8 cellular contexts compared by ENCODE assay signal in genomic region chr20:10453241-10453640, GRCh38. TPM values are rescaled to one million over a fixed set of nuclear protein-coding genes. Genes with fewer than 3 reads are reported as not detected.
DNase-seq lines count a peak whose midpoint lies in the region; ATAC-seq and TF ChIP-seq lines count a peak whose summit lies in the region.

No MANE protein-coding gene starts in this region.

- H3K4me1 ChIP-seq in CD8-positive, alpha-beta memory T cell (ENCODE audit: insufficient read depth, low read length) = peaks cover 10% of the 10 kb centered on the region

- CTCF ChIA-PET in CD8-positive, alpha-beta memory T cell (lab: Charles Lee) = no interaction called here
- CTCF ChIA-PET in T-cell (lab: Charles Lee) (interaction anchor here (0.6 kb wide), 3 partner anchors 87 to 185 kb away, joined by 3 read pairs; no protein-coding TSS in a partner anchor), Calu3 (lab: Charles Lee) (interaction anchor here (0.6 kb wide), 1 partner anchor 1319 kb away, joined by 3 read pairs; no protein-coding TSS in a partner anchor)

- no peaks in the 10 kb centered on the region for H3K9me3 ChIP-seq in CD8-positive, alpha-beta memory T cell (ENCODE audit: low read length)

- peak in 1 of 5 donors; percentile 12 for DNase-seq in CD8-positive, alpha-beta memory T cell
- DNase-seq in T-cell = peak in 8 of 34 experiments; percentile 6 to 43 (median 13)
- peak; percentile 40 for DNase-seq in stimulated activated CD8-positive, alpha-beta memory T cell treated with anti-CD3 and anti-CD28 coated beads, Interleukin-4, amount 100 ng/mL, for 48 hours
- no peak for DNase-seq in NCI-H1105 (lab: John Stamatoyannopoulos, UW)
- DNase-seq in COLO829 (ENCODE audit: low spot score) = no peak
- no peak for DNase-seq in Calu3

- TF ChIP-seq CTCF in Calu3 (IDR thresholded peaks at IDR 0.05; ENCODE audit: unreplicated experiment) = no peak

- no peaks in the 10 kb centered on the region for H3K27me3 ChIP-seq in CD8-positive, alpha-beta memory T cell (ENCODE audit: insufficient read depth, low read length, poor library complexity, severe bottlenecking)

- peaks cover 0 to 10% (median 8%) of the 10 kb centered on the region in 5 donors for H3K9me3 Mint-ChIP-seq in CD8-positive, alpha-beta memory T cell
- H3K9me3 Mint-ChIP-seq in T-cell (peaks cover 0 to 9% (median 4%) of the 10 kb centered on the region in 3 donors), Calu3 (ENCODE audit: low read depth, unreplicated experiment) (peaks cover 2% of the 10 kb centered on the region)

- intact Hi-C loops in Calu3 (cut with micrococcal nuclease; ENCODE audit: unreplicated experiment) = no loop called here

- H3K4me3 ChIP-seq in CD8-positive, alpha-beta memory T cell (ENCODE audit: low read length) = no peak overlapping the region

- peaks cover 16 to 20% (median 18%) of the 10 kb centered on the region in 3 donors for H3K4me1 Mint-ChIP-seq in CD8-positive, alpha-beta memory T cell
- peaks cover 17 to 20% (median 19%) of the 10 kb centered on the region in 3 donors for H3K4me1 Mint-ChIP-seq in T-cell
- H3K4me1 Mint-ChIP-seq in Calu3 (ENCODE audit: low read depth, unreplicated experiment) = peaks cover 12% of the 10 kb centered on the region

- POLR2A ChIA-PET in CD8-positive, alpha-beta memory T cell (lab: Charles Lee) = no interaction called here
- POLR2A ChIA-PET in T-cell (lab: Charles Lee) = interaction anchor here in 1 of 2 donors (1.0 kb wide), 1 partner anchor 19 kb away, joined by 4 read pairs; the partner anchor contains the start of gene SLX4IP

- BruUV-seq in Calu3 (replicated peaks; lab: Mats Ljungman, UMichigan) = no TSS peak

- H3K27me3 Mint-ChIP-seq in CD8-positive, alpha-beta memory T cell = no peaks in the 10 kb centered on the region
- no peaks in the 10 kb centered on the region for H3K27me3 Mint-ChIP-seq in T-cell
- no peaks in the 10 kb centered on the region for H3K27me3 Mint-ChIP-seq in Calu3 (ENCODE audit: unreplicated experiment)

- ATAC-seq in GM19395 (IDR thresholded peaks at IDR 0.05; ENCODE audit: unreplicated experiment) (peak; percentile 89), HG03342 (IDR thresholded peaks at IDR 0.05; ENCODE audit: unreplicated experiment) (peak; percentile 93), T-cell (replicated peaks in 1 of 4) (peak; percentile 69 to 81 (median 80))

- H3K36me3 Mint-ChIP-seq in CD8-positive, alpha-beta memory T cell = peaks cover 5 to 10% (median 5%) of the 10 kb centered on the region in 3 donors
- H3K36me3 Mint-ChIP-seq in T-cell (peaks cover 12% of the 10 kb centered on the region), Calu3 (ENCODE audit: insufficient read depth, unreplicated experiment) (no peaks in the 10 kb centered on the region)

- H3K27ac ChIP-seq in CD8-positive, alpha-beta memory T cell (ENCODE audit: low read depth, low read length) = peak overlapping the region; percentile 14

- peak overlapping the region; percentile 43 to 97 (median 82) for H3K27ac Mint-ChIP-seq in CD8-positive, alpha-beta memory T cell
- H3K27ac Mint-ChIP-seq in T-cell (peak overlapping the region; percentile 74 to 93), Calu3 (ENCODE audit: unreplicated experiment) (no peak overlapping the region)

- peak overlapping the region; percentile 23 to 74 (median 41) for H3K4me3 Mint-ChIP-seq in CD8-positive, alpha-beta memory T cell
- H3K4me3 Mint-ChIP-seq in T-cell (peak overlapping the region; percentile 10 to 42 (median 21)), Calu3 (ENCODE audit: low read depth, unreplicated experiment) (no peak overlapping the region)

- no peaks in the 10 kb centered on the region for H3K36me3 ChIP-seq in CD8-positive, alpha-beta memory T cell (ENCODE audit: insufficient read depth, low read length)

RNA-seq across cellular contexts. Expression of gene SLX4IP, which starts 18.1 kb away (rescaled TPM):
- total RNA-seq in CD8-positive, alpha-beta memory T cell = 1 to 10 TPM; 7.0 to 8.0 TPM
- polyA plus RNA-seq in CD8-positive, alpha-beta memory T cell = 1.5 TPM
- total RNA-seq in T-cell = 1 to 10 TPM; 4.2 to 5.9 (median 5.2) TPM
- total RNA-seq in Calu3 (2022) = 5.4 and 6.4 TPM in 2 replicates

RNA-seq across cellular contexts. Expression of gene MKKS, which starts 19.2 kb away (rescaled TPM):
- total RNA-seq in CD8-positive, alpha-beta memory T cell = 1 to 10 TPM; 7.7 to 8.2 TPM
- 37.7 TPM for polyA plus RNA-seq in CD8-positive, alpha-beta memory T cell
- 10 to 100 TPM in 3 of 5 donors, 1 to 10 TPM in 2; 5.1 to 13.5 (median 11.9) TPM for total RNA-seq in T-cell
- 11.6 and 12.1 TPM in 2 replicates for total RNA-seq in Calu3 (2022)
